In the genomic region with DNA sequence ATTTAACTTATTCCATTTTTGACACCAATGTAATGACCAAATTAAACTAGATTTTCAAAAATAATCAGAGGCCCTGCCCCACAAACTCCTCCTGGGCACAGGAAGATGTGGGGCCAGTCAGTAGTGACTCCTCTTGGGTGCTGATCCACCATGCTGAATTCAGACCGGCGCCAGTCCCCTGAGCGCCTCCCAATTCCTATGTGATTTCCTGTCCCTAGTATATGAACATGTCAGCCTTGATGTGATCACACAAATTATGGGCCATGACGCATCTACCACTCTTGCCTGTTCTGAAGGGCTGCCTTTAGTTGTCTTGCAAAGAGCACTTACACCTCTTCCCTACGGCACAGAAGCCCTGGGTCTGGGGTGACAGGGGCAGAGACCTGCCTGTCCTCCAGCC, we compare ENCODE assay signal across 23 cellular contexts.
"Had no signal": no experiment of that assay in that cellular context is flagged by ENCODE, and none has a peak within 500 bp of the region (broad histone marks: within the 10 kb centered on the region; RNA-seq: fewer than 3 reads in every experiment).

No MANE protein-coding gene starts in this region.

- H3K9me3 ChIP-seq: breast epithelium, esophagus squamous epithelium, heart right ventricle, pancreas, psoas muscle, testis, transverse colon, vagina had no signal

- DNase-seq: activated CD4-positive, alpha-beta T cell treated with anti-CD3 and anti-CD28 coated beads for 48 hours; activated CD4-positive, alpha-beta T cell treated with anti-CD3 and anti-CD28 coated beads, Interleukin-2, amount 50 U/mL, for 48 hours; activated naive CD4-positive, alpha-beta T cell; effector CD4-positive, alpha-beta T cell; esophagus squamous epithelium; foreskin melanocyte; heart right ventricle; nucleus accumbens; pancreas; psoas muscle; stimulated activated CD4-positive, alpha-beta T cell treated with anti-CD3 and anti-CD28 coated beads, Interleukin-15, amount 100 ng/mL, for 24 hours; stimulated activated CD4-positive, alpha-beta T cell treated with anti-CD3 and anti-CD28 coated beads, Interleukin-2, amount 100 ng/mL, for 24 hours; stimulated activated naive CD4-positive, alpha-beta T cell; SW 1271; T-helper 9 cell; testis; transverse colon had no signal

- H3K36me3 ChIP-seq: breast epithelium, esophagus squamous epithelium, heart right ventricle, pancreas, transverse colon, vagina had no signal

- H3K4me3 ChIP-seq: breast epithelium, esophagus squamous epithelium, heart right ventricle, lung, pancreas, psoas muscle, smooth muscle cell, testis, transverse colon, vagina had no signal

- H3K27me3 ChIP-seq: breast epithelium, esophagus squamous epithelium, heart right ventricle, pancreas, testis, transverse colon, vagina had no signal

- H3K4me1 ChIP-seq: breast epithelium, psoas muscle had no signal

- ATAC-seq: activated naive CD4-positive, alpha-beta T cell treated with anti-CD3 and anti-CD28 coated beads, Interleukin-2, amount 50 U/mL, for 72 hours; heart right ventricle; pancreas; psoas muscle had no signal

- H3K4me2 ChIP-seq: smooth muscle cell had no signal

- H3K27ac ChIP-seq: breast epithelium, esophagus squamous epithelium, heart right ventricle, pancreas, psoas muscle, testis, transverse colon, vagina, VCaP had no signal
